8 cellular contexts compared by ENCODE assay signal in the genomic region with DNA sequence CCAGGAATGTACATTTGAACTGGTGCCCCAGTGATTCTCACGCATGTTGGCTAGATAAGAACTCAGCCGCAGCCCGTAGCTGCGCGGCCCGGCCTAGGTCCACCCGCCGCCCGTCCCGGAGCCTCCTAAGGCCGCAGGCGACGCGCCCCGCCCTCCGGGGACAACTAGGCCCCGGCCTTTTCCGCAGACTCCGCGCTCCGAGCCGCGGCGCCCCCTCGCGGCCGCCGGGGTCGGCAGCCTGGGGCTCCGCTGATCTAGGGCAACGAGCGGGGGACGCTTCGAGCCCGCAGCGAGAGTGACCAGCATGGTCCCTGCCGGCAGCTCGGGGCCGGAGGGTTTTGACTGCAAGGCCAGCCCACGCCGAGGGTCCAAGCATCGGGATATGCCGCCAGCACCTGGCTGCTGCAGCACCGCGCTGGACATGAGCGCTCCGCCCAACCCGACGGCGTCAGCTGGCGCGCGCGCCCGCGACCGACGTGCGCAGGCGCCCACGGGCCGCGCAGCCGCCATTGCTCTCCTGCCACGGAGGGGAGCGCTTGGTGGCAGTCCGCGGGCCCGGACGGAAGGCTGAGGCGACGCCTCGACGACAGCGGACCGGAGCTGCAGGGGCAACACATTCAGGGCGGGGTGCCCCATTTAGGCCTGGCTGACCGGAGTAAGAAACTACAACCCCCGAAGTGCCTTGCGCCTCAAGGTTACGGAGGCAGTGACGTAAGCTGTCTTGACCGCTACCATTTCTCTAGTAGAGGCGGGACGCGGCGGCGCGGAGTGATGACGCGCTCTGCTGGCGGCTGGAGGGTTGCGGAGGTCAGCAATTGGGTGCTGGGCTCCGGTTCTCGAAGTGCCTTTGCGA. TPM values are rescaled to one million over a fixed set of nuclear protein-coding genes. Genes with fewer than 3 reads are reported as not detected.
A peak's percentile ranks its signal among the peaks of the same experiment; 100 is the strongest.
DNase-seq lines count a peak whose midpoint lies in the region; ATAC-seq, FAIRE-seq and TF ChIP-seq lines count a peak whose summit lies in the region.

Gene AP5S1, plus strand, starts transcription at position 500 of the 853 bp plus-strand sequence. CDS start 1,571 bp downstream, outside the sequence.

- H3K4me1 ChIP-seq in adipocyte (ENCODE audit: control insufficient read depth, insufficient read depth, low read length) (peaks cover 21% of the 10 kb centered on the region), heart left ventricle (peaks cover 3 to 42% (median 23%) of the 10 kb centered on the region in 12 donors)

- H3K9me3 ChIP-seq in adipocyte (ENCODE audit: control insufficient read depth, low read length) (no peaks in the 10 kb centered on the region), heart left ventricle (no peaks in the 10 kb centered on the region)

- peak; percentile 91 for TF ChIP-seq POLR2A in GM12891 (IDR thresholded peaks at IDR 0.05; ENCODE audit: low read depth, low read length)
- TF ChIP-seq POLR2A in heart left ventricle (IDR thresholded peaks at IDR 0.05), result peak in 1 of 2 donors; percentile 61

- H3K36me3 ChIP-seq in adipocyte (ENCODE audit: control insufficient read depth, insufficient read depth, low read length, severe bottlenecking) (peaks cover 32% of the 10 kb centered on the region), heart left ventricle (peaks cover 3 to 33% (median 29%) of the 10 kb centered on the region in 9 donors)

- H3K27me3 ChIP-seq in adipocyte (replicated peaks; ENCODE audit: control insufficient read depth, insufficient read depth, low read length) (no peaks in the 10 kb centered on the region), heart left ventricle (no peaks in the 10 kb centered on the region)

- peak; percentile 94 to 100 (median 100) for TF ChIP-seq CTCF in heart left ventricle (IDR thresholded peaks at IDR 0.05)

- intact Hi-C loops in heart left ventricle (cut with DNase I) (loop anchor here in 7 of 10 donors (1.0 to 2.0 kb wide), 4 partner anchors 25 to 34 kb away; partner anchors contain the start of genes CENPB (in 6 of the 7) and MAVS (in 2 of the 7)), posterior vena cava (cut with DNase I) (loop anchor here in 1 of 2 donors (5.0 kb wide), 1 partner anchor 33 kb away; the partner anchor contains the start of gene CENPB)

- WGBS in heart left ventricle, 4 donors, result 0 to 1% (median 0%) methylated on average over 25 to 96 of the region's 96 CpGs

- ATAC-seq in HG02840 (IDR thresholded peaks at IDR 0.05; ENCODE audit: low FRiP score, unreplicated experiment) (peak; percentile 81), heart left ventricle (peak; percentile 80 to 94 (median 92))

- peak within 1 kb of the TSS; percentile 93 to 99 (median 98) for H3K27ac ChIP-seq in heart left ventricle

- DNase-seq in GM12891 (ENCODE audit: insufficient read length, low spot score) (peak; percentile 90), NCI-H1436 (lab: John Stamatoyannopoulos, UW) (peak; percentile 84), T follicular helper cell (ENCODE audit: low read depth) (peak; percentile 85), adipocyte (ENCODE audit: low read depth) (peak; percentile 98), heart left ventricle (peak; percentile 97 to 98 (median 98)), posterior vena cava (ENCODE audit: low spot score) (peak; percentile 99), ureter (ENCODE audit: low spot score) (peak; percentile 97)

- peak within 1 kb of the TSS; percentile 100 for H3K9ac ChIP-seq in adipocyte (ENCODE audit: low read length)

- peak; percentile 97 for FAIRE-seq in GM12891 (lab: Jason Lieb, UNC)

- peak within 1 kb of the TSS; percentile 97 for H3K4me3 ChIP-seq in adipocyte (ENCODE audit: low read length)
- H3K4me3 ChIP-seq in heart left ventricle, result peak within 1 kb of the TSS; percentile 48 to 95 (median 67)

TF ChIP-seq in GM12891, 5 proteins besides CTCF, POLR2A, EP300 and RAD21:
- TF ChIP-seq POU2F2 (IDR thresholded peaks at IDR 0.05; ENCODE audit: low read depth, low read length) (peak; percentile 27; the same call in 1 of the 2 replicates), TAF1 (IDR thresholded peaks at IDR 0.05; ENCODE audit: low read depth, low read length) (peak; percentile 36; the same call in 1 of the 2 replicates), PAX5 (IDR thresholded peaks at IDR 0.05; ENCODE audit: insufficient read depth, low read length, severe bottlenecking) (no peak), POLR2AphosphoS5 (IDR thresholded peaks at IDR 0.05; ENCODE audit: low read depth, low read length) (peak; percentile 86; the same call in 1 of the 2 replicates), SPI1 (IDR thresholded peaks at IDR 0.05; ENCODE audit: low read depth, low read length) (no peak)

RNA-seq across cellular contexts. Expression of gene AP5S1, which starts in this region (rescaled TPM):
- 6.9 TPM for polyA plus RNA-seq in GM12891 (2012; ENCODE audit: low read depth, missing spikeins)
- 10 to 100 TPM; 10.5 to 18.6 (median 12.0) TPM for total RNA-seq in heart left ventricle
- 10 to 100 TPM in 1 of 2 donors, 1 to 10 TPM in 1; 9.5 to 10.5 TPM for polyA plus RNA-seq in heart left ventricle
- 10 to 100 TPM in 1 of 2 donors, 1 to 10 TPM in 1; 8.8 to 11.2 TPM for total RNA-seq in posterior vena cava
- 13.6 TPM for total RNA-seq in ureter

Comparison
In these comparisons a context has a peak if more than half of its experiments do, and no peak if none do; other contexts are left out.
1. Peak in every context shown above with its lines: DNase-seq, ATAC-seq, H3K4me3 ChIP-seq and H3K27ac ChIP-seq.